8 cellular contexts compared by ENCODE assay signal in the genomic region with DNA sequence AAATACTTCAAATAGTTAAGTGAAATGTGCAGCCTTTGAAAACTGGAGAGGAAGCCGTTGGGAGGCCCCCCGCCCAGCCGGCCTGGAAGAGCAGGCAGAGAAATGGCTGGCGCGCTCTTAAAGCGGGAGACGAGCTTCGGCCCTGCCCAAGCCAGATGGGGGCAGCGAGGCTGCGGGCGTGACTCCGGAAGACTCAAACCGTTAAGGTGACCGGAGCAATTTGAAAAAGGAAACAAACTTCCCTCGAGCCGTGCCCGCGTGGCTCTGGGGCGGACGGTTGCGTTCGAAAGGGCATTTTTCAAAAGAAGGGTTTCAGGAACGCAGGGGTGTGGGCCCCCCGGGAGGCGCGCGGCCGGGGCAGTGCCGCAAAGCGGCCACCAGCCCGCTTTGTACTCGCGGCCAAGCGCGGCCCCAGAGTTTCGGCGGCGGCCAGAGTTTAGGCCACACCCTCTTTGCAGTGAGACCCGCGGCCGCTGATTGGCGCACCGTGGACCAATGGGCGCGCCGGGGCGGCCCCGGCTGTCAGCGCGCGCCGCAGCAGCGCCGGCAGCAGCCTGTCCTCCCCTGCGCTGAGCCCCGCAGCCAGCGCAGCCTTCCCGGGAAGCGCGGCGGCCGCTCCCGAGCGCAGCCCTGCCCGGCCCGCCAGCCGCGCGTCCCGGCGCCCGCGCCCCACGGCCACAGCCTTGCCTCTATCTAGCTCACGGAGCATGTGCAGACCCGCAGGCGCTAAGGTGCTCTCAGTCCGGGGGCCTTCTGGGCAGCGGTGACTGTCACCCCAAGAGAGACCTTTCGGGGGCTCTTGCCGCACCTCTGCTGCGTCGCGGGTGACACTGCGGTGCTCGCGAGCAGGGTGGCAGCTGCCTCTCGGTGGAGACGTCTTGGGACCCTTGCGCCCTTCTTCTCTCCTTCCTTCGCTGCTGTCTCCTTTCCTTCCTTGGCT. TPM values are rescaled to one million over a fixed set of nuclear protein-coding genes. Genes with fewer than 3 reads are reported as not detected.
DNase-seq lines count a peak whose midpoint lies in the region; ATAC-seq and TF ChIP-seq lines count a peak whose summit lies in the region.

Gene NAV2, plus strand, starts transcription at position 557 of the 940 bp plus-strand sequence. CDS start 859 bp downstream, outside the sequence.

- H3K27ac ChIP-seq in left lung = peak within 1 kb of the TSS; percentile 87 to 96

- ATAC-seq in HG03354 (IDR thresholded peaks at IDR 0.05; ENCODE audit: poor library complexity, severe bottlenecking, unreplicated experiment) = peak; percentile 99
- ATAC-seq in left lung = peak; percentile 96

- DNase-seq in AG09319 (ENCODE audit: extremely low read depth, low read depth) (peak; percentile 80), NCI-H446 treated with DMSO at 0.1 percent for 48 hours (lab: John Stamatoyannopoulos, UW) (peak; percentile 91), dermis blood vessel endothelial cell (peak; percentile 96), left lung (peak; percentile 92 to 94)
- DNase-seq in activated CD4-positive, alpha-beta T cell treated with anti-CD3 and anti-CD28 coated beads, Interleukin-2, amount 50 U/mL, for 1 hour = peak; percentile 61
- DNase-seq in stimulated activated CD4-positive, alpha-beta T cell treated with anti-CD3 and anti-CD28 coated beads, Interleukin-2, amount 100 ng/mL, for 24 hours = peak; percentile 75 to 78

- no peak; the same call in 1 of the 2 replicates for TF ChIP-seq CTCF in AG09319 (IDR thresholded peaks at IDR 0.05; ENCODE audit: low read depth, low read length)
- no peak for TF ChIP-seq CTCF in left lung (IDR thresholded peaks at IDR 0.05)

- peaks cover 0 to 37% of the 10 kb centered on the region in 2 donors for H3K27me3 ChIP-seq in left lung

- intact Hi-C loops in left lung (cut with DNase I) = no loop called here

- TF ChIP-seq POLR2A in GM19099 (IDR thresholded peaks at IDR 0.05; ENCODE audit: extremely low read depth, insufficient read length, low read depth) = peak; percentile 80

- no peaks in the 10 kb centered on the region for H3K36me3 ChIP-seq in left lung

- no peaks in the 10 kb centered on the region for H3K9me3 ChIP-seq in left lung

- H3K4me3 ChIP-seq in left lung = peak within 1 kb of the TSS; percentile 54 to 55

- H3K4me1 ChIP-seq in left lung = peaks cover 7 to 31% of the 10 kb centered on the region in 2 donors

RNA-seq across cellular contexts. Expression of gene NAV2, which starts in this region (rescaled TPM):
- total RNA-seq in dermis blood vessel endothelial cell (6.8 and 10.0 TPM in 2 replicates), left lung (10 to 100 TPM; 42.9 to 59.9 TPM)

Comparison
In these comparisons a context has a peak if more than half of its experiments do, and no peak if none do; other contexts are left out.
1. Peak in every context shown above with its lines: DNase-seq, ATAC-seq, H3K4me3 ChIP-seq and H3K27ac ChIP-seq.